Comparison of ENCODE assay signal across 16 cellular contexts in the genomic region with DNA sequence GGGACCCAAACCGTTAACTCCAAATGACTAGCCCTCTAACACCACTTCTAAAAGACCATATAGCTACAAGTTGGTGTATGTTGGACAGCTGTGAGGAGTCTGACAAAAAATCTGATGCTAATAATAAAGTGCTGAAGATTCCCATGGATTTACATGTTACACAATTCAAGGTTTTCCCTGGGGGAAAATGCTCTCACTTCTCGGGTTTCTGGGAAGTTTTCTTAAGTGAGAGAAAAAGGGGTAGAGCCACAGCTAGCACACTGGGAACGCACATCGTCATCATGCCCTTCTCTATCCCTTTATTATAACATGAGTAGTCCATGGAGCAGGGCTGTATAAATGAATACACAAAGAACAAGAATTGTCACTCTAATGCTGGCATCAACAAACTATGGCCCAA.
DNase-seq lines count a peak whose midpoint lies in the region; ATAC-seq and TF ChIP-seq lines count a peak whose summit lies in the region.
"Had no signal": no experiment of that assay in that cellular context is flagged by ENCODE, and none has a peak within 500 bp of the region (broad histone marks: within the 10 kb centered on the region; RNA-seq: fewer than 3 reads in every experiment).

No MANE protein-coding gene starts in this region.

- ATAC-seq in T-cell (replicated peaks in 1 of 4) = no peak
- no peak for ATAC-seq in GM18858 (IDR thresholded peaks at IDR 0.05; ENCODE audit: unreplicated experiment)
- ATAC-seq: A549 had no signal

- H3K4me3 Mint-ChIP-seq in T-cell = no peak overlapping the region
- no peak overlapping the region for H3K4me3 Mint-ChIP-seq in CD14-positive monocyte
- H3K4me3 Mint-ChIP-seq: CD4-positive, CD25-positive, alpha-beta regulatory T cell; IgD-negative memory B cell had no signal

- intact Hi-C loops in CD14-positive monocyte (cut with micrococcal nuclease) = no loop called here

- TF ChIP-seq CTCF in cardiac fibroblast (IDR thresholded peaks at IDR 0.05; ENCODE audit: low read depth, low read length) = no peak
- TF ChIP-seq CTCF in CD14-positive monocyte (IDR thresholded peaks at IDR 0.05) = no peak

- H3K27ac Mint-ChIP-seq in T-cell (no peak overlapping the region), CD14-positive monocyte (no peak overlapping the region)
- H3K27ac Mint-ChIP-seq: CD4-positive, CD25-positive, alpha-beta regulatory T cell had no signal

- H3K27me3 Mint-ChIP-seq in T-cell (no peaks in the 10 kb centered on the region), CD14-positive monocyte (ENCODE audit: low read depth in 3 of 3) (no peaks in the 10 kb centered on the region)
- H3K27me3 Mint-ChIP-seq: CD4-positive, CD25-positive, alpha-beta regulatory T cell; IgD-negative memory B cell had no signal

- H3K36me3 Mint-ChIP-seq in T-cell = peaks cover 31% of the 10 kb centered on the region
- peaks cover 17 to 20% of the 10 kb centered on the region in 2 donors for H3K36me3 Mint-ChIP-seq in CD14-positive monocyte

- CTCF ChIA-PET in T-cell (lab: Charles Lee) = no interaction called here

- no peak overlapping the region for H3K4me3 ChIP-seq in cardiac fibroblast (replicated peaks in 1 of 2; ENCODE audit: low read depth in 2 of 2, low read length in 2 of 2)
- H3K4me3 ChIP-seq in skeletal muscle cell (ENCODE audit: low read depth, low read length) = no peak overlapping the region
- H3K4me3 ChIP-seq: A549, BLaER1, HAP-1 had no signal

- POLR2A ChIA-PET in T-cell (lab: Charles Lee) = no interaction called here

- no peaks in the 10 kb centered on the region for H3K9me3 Mint-ChIP-seq in T-cell
- H3K9me3 Mint-ChIP-seq in CD14-positive monocyte = peaks cover 0 to 2% (median 0%) of the 10 kb centered on the region in 7 donors
- H3K9me3 Mint-ChIP-seq: IgD-negative memory B cell had no signal

- DNase-seq in EH (ENCODE audit: low read depth) (peak; percentile 9), cardiac fibroblast (ENCODE audit: low read depth in 2 of 2) (peak; percentile 22), fibroblast of the conjunctiva (ENCODE audit: low read depth) (peak; percentile 9), skeletal muscle cell (ENCODE audit: low read depth) (peak; percentile 68), T-cell (no peak), CD14-positive monocyte (ENCODE audit: low spot score) (no peak)
- DNase-seq: AML-193; CD4-positive, CD25-positive, alpha-beta regulatory T cell; DMS153; DMS79 treated with DMSO at 0.1 percent for 48 hours; GDM1 had no signal

- H3K4me1 Mint-ChIP-seq in T-cell = peaks cover 0 to 5% (median 0%) of the 10 kb centered on the region in 3 donors
- no peaks in the 10 kb centered on the region for H3K4me1 Mint-ChIP-seq in CD14-positive monocyte
- H3K4me1 Mint-ChIP-seq: IgD-negative memory B cell had no signal

Comparison
In these comparisons a context has a peak if more than half of its experiments do, and no peak if none do; other contexts are left out.
1. DNase-seq: peak in EH (single experiment), cardiac fibroblast (2 of 2), fibroblast of the conjunctiva (single experiment) and skeletal muscle cell (single experiment); none in T-cell (0 of 34) and CD14-positive monocyte (single experiment).